1 cellular context compared by ENCODE assay signal in the genomic region with DNA sequence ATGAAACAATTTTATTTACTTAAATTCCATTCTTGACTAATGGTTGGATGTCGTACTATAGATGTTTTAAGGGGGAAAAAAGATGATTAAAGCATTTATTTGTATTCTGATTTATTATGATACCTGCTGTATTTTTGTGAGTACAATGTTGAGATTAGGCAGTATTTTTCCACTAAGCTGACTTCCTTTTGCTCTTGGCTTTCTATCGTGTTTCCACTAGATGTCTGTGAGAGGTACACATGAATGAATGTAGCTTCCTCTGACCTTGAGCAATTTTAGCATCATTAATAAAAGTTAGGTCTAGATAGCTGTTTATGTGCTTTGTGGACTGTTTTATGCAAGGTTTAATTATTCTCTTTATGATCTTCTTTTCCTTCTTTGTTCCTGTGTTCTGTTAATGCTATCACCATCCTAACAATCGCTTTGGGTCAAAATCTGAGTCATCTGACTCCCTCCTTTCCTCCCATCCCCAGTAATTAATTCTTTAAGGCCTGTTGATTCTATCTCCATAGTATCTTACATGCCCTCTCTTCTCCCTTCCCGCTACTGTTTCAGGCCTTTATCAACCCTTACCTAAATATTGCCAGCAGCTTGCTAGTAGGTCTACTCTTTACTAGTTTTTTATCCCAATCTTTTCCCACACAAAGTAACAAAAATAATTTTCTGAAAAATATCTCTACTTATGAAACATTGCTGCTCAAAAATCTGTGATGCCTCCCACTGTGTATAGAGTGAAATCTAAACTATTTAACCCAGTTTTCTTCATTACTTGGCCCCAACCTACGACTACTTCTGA.
A peak's percentile ranks its signal among the peaks of the same experiment; 100 is the strongest.
TF ChIP-seq lines count a peak whose summit lies in the region.

No MANE protein-coding gene starts in this region.

TF ChIP-seq in HEK293, 187 proteins besides CTCF, POLR2A, EP300 and RAD21 (continued from another document):
- TF ChIP-seq, protein P1, sequence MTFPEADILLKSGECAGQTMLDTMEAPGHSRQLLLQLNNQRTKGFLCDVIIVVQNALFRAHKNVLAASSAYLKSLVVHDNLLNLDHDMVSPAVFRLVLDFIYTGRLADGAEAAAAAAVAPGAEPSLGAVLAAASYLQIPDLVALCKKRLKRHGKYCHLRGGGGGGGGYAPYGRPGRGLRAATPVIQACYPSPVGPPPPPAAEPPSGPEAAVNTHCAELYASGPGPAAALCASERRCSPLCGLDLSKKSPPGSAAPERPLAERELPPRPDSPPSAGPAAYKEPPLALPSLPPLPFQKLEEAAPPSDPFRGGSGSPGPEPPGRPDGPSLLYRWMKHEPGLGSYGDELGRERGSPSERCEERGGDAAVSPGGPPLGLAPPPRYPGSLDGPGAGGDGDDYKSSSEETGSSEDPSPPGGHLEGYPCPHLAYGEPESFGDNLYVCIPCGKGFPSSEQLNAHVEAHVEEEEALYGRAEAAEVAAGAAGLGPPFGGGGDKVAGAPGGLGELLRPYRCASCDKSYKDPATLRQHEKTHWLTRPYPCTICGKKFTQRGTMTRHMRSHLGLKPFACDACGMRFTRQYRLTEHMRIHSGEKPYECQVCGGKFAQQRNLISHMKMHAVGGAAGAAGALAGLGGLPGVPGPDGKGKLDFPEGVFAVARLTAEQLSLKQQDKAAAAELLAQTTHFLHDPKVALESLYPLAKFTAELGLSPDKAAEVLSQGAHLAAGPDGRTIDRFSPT (tag by site-specific recombination; IDR thresholded peaks at IDR 0.05): peak; percentile 24; the same call in 1 of the 2 replicates
- peak; percentile 55; the same call in 1 of the 2 replicates for TF ChIP-seq SCRT1 (tag by site-specific recombination; IDR thresholded peaks at IDR 0.05; ENCODE audit: borderline replicate concordance)
- peak; percentile 13 for TF ChIP-seq ZXDB (tag by site-specific recombination; IDR thresholded peaks at IDR 0.05)
- TF ChIP-seq ZNF133 (tag by site-specific recombination; IDR thresholded peaks at IDR 0.05): no peak
- TF ChIP-seq ZNF791 (tag by site-specific recombination; IDR thresholded peaks at IDR 0.05): no peak
- 0 out of 2 replicates have a peak, but pooled peaks have one; percentile 8 for TF ChIP-seq KLF8 (tag by site-specific recombination; IDR thresholded peaks at IDR 0.05)
- no peak for TF ChIP-seq YY2 (tag by site-specific recombination; IDR thresholded peaks at IDR 0.05)
- TF ChIP-seq, protein P2, sequence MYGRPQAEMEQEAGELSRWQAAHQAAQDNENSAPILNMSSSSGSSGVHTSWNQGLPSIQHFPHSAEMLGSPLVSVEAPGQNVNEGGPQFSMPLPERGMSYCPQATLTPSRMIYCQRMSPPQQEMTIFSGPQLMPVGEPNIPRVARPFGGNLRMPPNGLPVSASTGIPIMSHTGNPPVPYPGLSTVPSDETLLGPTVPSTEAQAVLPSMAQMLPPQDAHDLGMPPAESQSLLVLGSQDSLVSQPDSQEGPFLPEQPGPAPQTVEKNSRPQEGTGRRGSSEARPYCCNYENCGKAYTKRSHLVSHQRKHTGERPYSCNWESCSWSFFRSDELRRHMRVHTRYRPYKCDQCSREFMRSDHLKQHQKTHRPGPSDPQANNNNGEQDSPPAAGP (tag by site-specific recombination; IDR thresholded peaks at IDR 0.05): 0 out of 2 replicates have a peak, but pooled peaks have one; percentile 22
- TF ChIP-seq ZNF747 (tag by site-specific recombination; IDR thresholded peaks at IDR 0.05): no peak
- TF ChIP-seq, protein P3, sequence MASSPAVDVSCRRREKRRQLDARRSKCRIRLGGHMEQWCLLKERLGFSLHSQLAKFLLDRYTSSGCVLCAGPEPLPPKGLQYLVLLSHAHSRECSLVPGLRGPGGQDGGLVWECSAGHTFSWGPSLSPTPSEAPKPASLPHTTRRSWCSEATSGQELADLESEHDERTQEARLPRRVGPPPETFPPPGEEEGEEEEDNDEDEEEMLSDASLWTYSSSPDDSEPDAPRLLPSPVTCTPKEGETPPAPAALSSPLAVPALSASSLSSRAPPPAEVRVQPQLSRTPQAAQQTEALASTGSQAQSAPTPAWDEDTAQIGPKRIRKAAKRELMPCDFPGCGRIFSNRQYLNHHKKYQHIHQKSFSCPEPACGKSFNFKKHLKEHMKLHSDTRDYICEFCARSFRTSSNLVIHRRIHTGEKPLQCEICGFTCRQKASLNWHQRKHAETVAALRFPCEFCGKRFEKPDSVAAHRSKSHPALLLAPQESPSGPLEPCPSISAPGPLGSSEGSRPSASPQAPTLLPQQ (tag by site-specific recombination; IDR thresholded peaks at IDR 0.05): no peak
- TF ChIP-seq SETDB1 (IDR thresholded peaks at IDR 0.05; ENCODE audit: insufficient read length, low read length): peak; percentile 40
- peak; percentile 94 for TF ChIP-seq SP7 (tag by site-specific recombination; IDR thresholded peaks at IDR 0.05)
- no peak for TF ChIP-seq ZNF157 (tag by site-specific recombination; IDR thresholded peaks at IDR 0.05)
- no peak for TF ChIP-seq ZNF239 (tag by site-specific recombination; IDR thresholded peaks at IDR 0.05)
- peak; percentile 73; the same call in 1 of the 2 replicates for TF ChIP-seq ZEB2 (tag by site-specific recombination; IDR thresholded peaks at IDR 0.05)
- peak; percentile 78 for TF ChIP-seq ZNF335 (tag by site-specific recombination; conservative IDR thresholded peaks at IDR 0.05)
- no peak for TF ChIP-seq ZNF623 (tag by site-specific recombination; IDR thresholded peaks at IDR 0.05)
- peak; percentile 95 for TF ChIP-seq WT1 (tag by site-specific recombination; IDR thresholded peaks at IDR 0.05)
- TF ChIP-seq SCRT2 (tag by site-specific recombination; IDR thresholded peaks at IDR 0.05): peak; percentile 92
- no peak for TF ChIP-seq ZNF677 (tag by site-specific recombination; IDR thresholded peaks at IDR 0.05)
- peak; percentile 52 for TF ChIP-seq ZNF24 (tag by site-specific recombination; IDR thresholded peaks at IDR 0.05)
- peak; percentile 77 for TF ChIP-seq ZNF366 (tag by site-specific recombination; conservative IDR thresholded peaks at IDR 0.05)
- TF ChIP-seq, protein P4, sequence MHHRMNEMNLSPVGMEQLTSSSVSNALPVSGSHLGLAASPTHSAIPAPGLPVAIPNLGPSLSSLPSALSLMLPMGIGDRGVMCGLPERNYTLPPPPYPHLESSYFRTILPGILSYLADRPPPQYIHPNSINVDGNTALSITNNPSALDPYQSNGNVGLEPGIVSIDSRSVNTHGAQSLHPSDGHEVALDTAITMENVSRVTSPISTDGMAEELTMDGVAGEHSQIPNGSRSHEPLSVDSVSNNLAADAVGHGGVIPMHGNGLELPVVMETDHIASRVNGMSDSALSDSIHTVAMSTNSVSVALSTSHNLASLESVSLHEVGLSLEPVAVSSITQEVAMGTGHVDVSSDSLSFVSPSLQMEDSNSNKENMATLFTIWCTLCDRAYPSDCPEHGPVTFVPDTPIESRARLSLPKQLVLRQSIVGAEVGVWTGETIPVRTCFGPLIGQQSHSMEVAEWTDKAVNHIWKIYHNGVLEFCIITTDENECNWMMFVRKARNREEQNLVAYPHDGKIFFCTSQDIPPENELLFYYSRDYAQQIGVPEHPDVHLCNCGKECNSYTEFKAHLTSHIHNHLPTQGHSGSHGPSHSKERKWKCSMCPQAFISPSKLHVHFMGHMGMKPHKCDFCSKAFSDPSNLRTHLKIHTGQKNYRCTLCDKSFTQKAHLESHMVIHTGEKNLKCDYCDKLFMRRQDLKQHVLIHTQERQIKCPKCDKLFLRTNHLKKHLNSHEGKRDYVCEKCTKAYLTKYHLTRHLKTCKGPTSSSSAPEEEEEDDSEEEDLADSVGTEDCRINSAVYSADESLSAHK (tag by site-specific recombination; IDR thresholded peaks at IDR 0.05): peak; percentile 10; the same call in 1 of the 2 replicates
- TF ChIP-seq, protein P5, sequence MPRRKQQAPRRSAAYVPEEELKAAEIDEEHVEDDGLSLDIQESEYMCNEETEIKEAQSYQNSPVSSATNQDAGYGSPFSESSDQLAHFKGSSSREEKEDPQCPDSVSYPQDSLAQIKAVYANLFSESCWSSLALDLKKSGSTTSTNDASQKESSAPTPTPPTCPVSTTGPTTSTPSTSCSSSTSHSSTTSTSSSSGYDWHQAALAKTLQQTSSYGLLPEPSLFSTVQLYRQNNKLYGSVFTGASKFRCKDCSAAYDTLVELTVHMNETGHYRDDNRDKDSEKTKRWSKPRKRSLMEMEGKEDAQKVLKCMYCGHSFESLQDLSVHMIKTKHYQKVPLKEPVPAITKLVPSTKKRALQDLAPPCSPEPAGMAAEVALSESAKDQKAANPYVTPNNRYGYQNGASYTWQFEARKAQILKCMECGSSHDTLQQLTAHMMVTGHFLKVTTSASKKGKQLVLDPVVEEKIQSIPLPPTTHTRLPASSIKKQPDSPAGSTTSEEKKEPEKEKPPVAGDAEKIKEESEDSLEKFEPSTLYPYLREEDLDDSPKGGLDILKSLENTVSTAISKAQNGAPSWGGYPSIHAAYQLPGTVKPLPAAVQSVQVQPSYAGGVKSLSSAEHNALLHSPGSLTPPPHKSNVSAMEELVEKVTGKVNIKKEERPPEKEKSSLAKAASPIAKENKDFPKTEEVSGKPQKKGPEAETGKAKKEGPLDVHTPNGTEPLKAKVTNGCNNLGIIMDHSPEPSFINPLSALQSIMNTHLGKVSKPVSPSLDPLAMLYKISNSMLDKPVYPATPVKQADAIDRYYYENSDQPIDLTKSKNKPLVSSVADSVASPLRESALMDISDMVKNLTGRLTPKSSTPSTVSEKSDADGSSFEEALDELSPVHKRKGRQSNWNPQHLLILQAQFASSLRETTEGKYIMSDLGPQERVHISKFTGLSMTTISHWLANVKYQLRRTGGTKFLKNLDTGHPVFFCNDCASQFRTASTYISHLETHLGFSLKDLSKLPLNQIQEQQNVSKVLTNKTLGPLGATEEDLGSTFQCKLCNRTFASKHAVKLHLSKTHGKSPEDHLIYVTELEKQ (tag by site-specific recombination; IDR thresholded peaks at IDR 0.05; ENCODE audit: borderline replicate concordance): peak; percentile 69; the same call in 1 of the 2 replicates
- TF ChIP-seq TRIM28 (IDR thresholded peaks at IDR 0.05; ENCODE audit: borderline replicate concordance, low read length): peak; percentile 75; the same call in 1 of the 2 replicates
- no peak for TF ChIP-seq ZNF701 (tag by site-specific recombination; IDR thresholded peaks at IDR 0.05)
TF ChIP-seq in HEK293: peak in this region for 22.
